Comparison of ENCODE assay signal across 12 cellular contexts in the genomic region with DNA sequence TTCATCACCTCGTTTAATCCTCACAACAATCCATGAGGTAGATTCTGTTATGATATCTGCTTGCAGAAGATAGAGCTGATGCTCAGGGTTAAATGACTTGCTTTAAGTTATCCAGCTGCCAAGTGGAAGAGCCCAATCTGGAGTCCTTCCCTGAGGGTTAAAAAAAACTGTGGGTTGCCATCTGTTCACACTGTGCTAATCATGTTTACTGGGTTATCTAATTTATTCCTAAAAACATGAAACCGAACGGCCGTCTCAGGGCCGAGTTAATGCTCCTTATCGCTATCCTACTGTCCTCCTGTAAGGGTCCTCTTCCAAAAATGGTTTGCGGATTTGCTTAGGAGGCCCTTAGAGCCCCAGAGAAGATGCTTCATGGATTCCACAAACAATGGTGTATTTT.
DNase-seq lines count a peak whose midpoint lies in the region; ATAC-seq and TF ChIP-seq lines count a peak whose summit lies in the region.
"Had no signal": no experiment of that assay in that cellular context is flagged by ENCODE, and none has a peak within 500 bp of the region (broad histone marks: within the 10 kb centered on the region; RNA-seq: fewer than 3 reads in every experiment).

No MANE protein-coding gene starts in this region.

- H3K9me3 Mint-ChIP-seq in nephron, result peaks cover 22% of the 10 kb centered on the region

- intact Hi-C loops in left colon (cut with DNase I, micrococcal nuclease), result no loop called here

- H3K9me3 ChIP-seq in T-helper 17 cell (ENCODE audit: control insufficient read depth, low read length, poor library complexity, severe bottlenecking), result no peaks in the 10 kb centered on the region

- H3K4me3 Mint-ChIP-seq in T-helper 17 cell (no peak overlapping the region), nephron (no peak overlapping the region)

- in situ Hi-C loops in G401 (cut with HindIII; ENCODE audit: low sequenced_read_pairs), result no loop called here

- no peak for TF ChIP-seq CTCF in nephron (IDR thresholded peaks at IDR 0.05; ENCODE audit: unreplicated experiment in 3 of 3)

- ATAC-seq in T-helper 17 cell (no peak), HG02938 (IDR thresholded peaks at IDR 0.05; ENCODE audit: unreplicated experiment) (no peak), left colon (no peak)

- H3K27me3 Mint-ChIP-seq in T-helper 17 cell, result no peaks in the 10 kb centered on the region
- H3K27me3 Mint-ChIP-seq in nephron (ENCODE audit: low read depth), result no peaks in the 10 kb centered on the region

- H3K27ac Mint-ChIP-seq in T-helper 17 cell (peak overlapping the region; percentile 39), nephron (peak overlapping the region in 2 of 3 experiments; percentile 32 to 58)

- H3K36me3 Mint-ChIP-seq in T-helper 17 cell (ENCODE audit: low read depth) (peaks cover 2% of the 10 kb centered on the region), nephron (ENCODE audit: low read depth) (no peaks in the 10 kb centered on the region)

- DNase-seq in G401 (ENCODE audit: low spot score) (peak; percentile 83), NCI-H446 (lab: John Stamatoyannopoulos, UW) (peak; percentile 25 to 76), T-helper 17 cell (no peak), left colon (no peak), iPS-NIHi7 (ENCODE audit: extremely low spot score) (no peak), dermis blood vessel endothelial cell (no peak)
- DNase-seq: AML-193, Calu3, MG63, NCI-H2029 treated with DMSO at 0.1 percent for 48 hours had no signal

- H3K4me1 Mint-ChIP-seq in T-helper 17 cell (peaks cover 2% of the 10 kb centered on the region), nephron (peaks cover 39% of the 10 kb centered on the region)

Comparison
In these comparisons a context has a peak if more than half of its experiments do, and no peak if none do; other contexts are left out.
1. DNase-seq: peak in G401 (single experiment) and NCI-H446 (2 of 2); none in T-helper 17 cell (0 of 3), left colon (0 of 2), iPS-NIHi7 (single experiment) and dermis blood vessel endothelial cell (single experiment).